Comparison of ENCODE assay signal across 8 cellular contexts in the genomic region with DNA sequence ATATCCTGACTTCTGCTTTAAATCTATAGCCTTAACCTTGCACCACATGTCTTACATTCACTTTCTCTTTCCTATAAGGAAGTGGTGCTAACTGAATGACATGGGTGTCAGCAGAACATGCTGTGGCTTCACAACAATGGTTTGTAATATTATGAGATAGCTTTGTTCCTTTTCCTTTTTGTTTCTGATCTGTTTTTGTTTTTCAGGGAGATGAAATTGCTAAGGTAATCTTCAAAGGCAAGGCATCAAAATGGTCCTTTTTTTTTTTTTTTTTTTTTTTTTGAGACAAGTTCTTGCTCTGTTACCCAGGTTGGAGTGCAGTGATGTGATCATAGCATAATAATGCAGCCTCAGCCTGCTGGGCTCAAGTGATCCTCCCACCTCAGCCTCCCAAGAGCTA. TPM values are rescaled to one million over a fixed set of nuclear protein-coding genes. Genes with fewer than 3 reads are reported as not detected.
DNase-seq lines count a peak whose midpoint lies in the region; ATAC-seq, FAIRE-seq and TF ChIP-seq lines count a peak whose summit lies in the region.

No MANE protein-coding gene starts in this region.

- peak; percentile 14 for DNase-seq in GM12892 (ENCODE audit: insufficient read length)
- DNase-seq in HT-29 (ENCODE audit: low spot score): peak; percentile 5
- no peak for DNase-seq in effector memory CD8-positive, alpha-beta T cell
- DNase-seq in NCI-H2081 treated with DMSO at 0.1 percent for 48 hours (lab: John Stamatoyannopoulos, UW): no peak
- no peak for DNase-seq in NCI-H187 treated with DMSO at 0.1 percent for 48 hours (lab: John Stamatoyannopoulos, UW)
- no peak for DNase-seq in NCI-H446 treated with DMSO at 0.1 percent for 48 hours (lab: John Stamatoyannopoulos, UW)
- no peak for DNase-seq in NCI-H748 treated with DMSO at 0.1 percent for 48 hours (lab: John Stamatoyannopoulos, UW)

- peak; percentile 96 for ATAC-seq in GM21447 (IDR thresholded peaks at IDR 0.05; ENCODE audit: unreplicated experiment)
- peak; percentile 99 for ATAC-seq in effector memory CD8-positive, alpha-beta T cell (replicated peaks)

- peak overlapping the region; percentile 55 to 60 for H3K4me3 Mint-ChIP-seq in effector memory CD8-positive, alpha-beta T cell

- peaks cover 0 to 2% of the 10 kb centered on the region in 2 donors for H3K9me3 Mint-ChIP-seq in effector memory CD8-positive, alpha-beta T cell

- peak overlapping the region; percentile 89 to 94 for H3K27ac Mint-ChIP-seq in effector memory CD8-positive, alpha-beta T cell

- TF ChIP-seq POLR2A in GM12892 (IDR thresholded peaks at IDR 0.05; ENCODE audit: low read depth, low read length): no peak

- H3K27me3 Mint-ChIP-seq in effector memory CD8-positive, alpha-beta T cell: peaks cover 0 to 8% of the 10 kb centered on the region in 2 donors

- FAIRE-seq in GM12892 (lab: Jason Lieb, UNC): peak; percentile 71

- peaks cover 6% of the 10 kb centered on the region for H3K36me3 Mint-ChIP-seq in effector memory CD8-positive, alpha-beta T cell (ENCODE audit: insufficient read depth)

- peaks cover 10 to 15% of the 10 kb centered on the region in 2 donors for H3K4me1 Mint-ChIP-seq in effector memory CD8-positive, alpha-beta T cell (ENCODE audit: low read depth in 2 of 2)

RNA-seq across cellular contexts. Expression of a gene that starts 53.6 kb away (rescaled TPM):
- polyA plus RNA-seq in GM12892 (2012; ENCODE audit: missing spikeins): 16.8 TPM
- total RNA-seq in HT-29 (2014; rRNA removed; shearing (Covaris generic)): 5.2 and 7.4 TPM in 2 replicates

Comparison
In these comparisons a context has a peak if more than half of its experiments do, and no peak if none do; other contexts are left out.
1. DNase-seq: peak in GM12892 (single experiment) and HT-29 (single experiment); none in effector memory CD8-positive, alpha-beta T cell (0 of 3), NCI-H2081 treated with DMSO at 0.1 percent for 48 hours (single experiment), NCI-H187 treated with DMSO at 0.1 percent for 48 hours (single experiment), NCI-H446 treated with DMSO at 0.1 percent for 48 hours (single experiment) and NCI-H748 treated with DMSO at 0.1 percent for 48 hours (single experiment).